1 cellular context compared by ENCODE assay signal in the genomic region with DNA sequence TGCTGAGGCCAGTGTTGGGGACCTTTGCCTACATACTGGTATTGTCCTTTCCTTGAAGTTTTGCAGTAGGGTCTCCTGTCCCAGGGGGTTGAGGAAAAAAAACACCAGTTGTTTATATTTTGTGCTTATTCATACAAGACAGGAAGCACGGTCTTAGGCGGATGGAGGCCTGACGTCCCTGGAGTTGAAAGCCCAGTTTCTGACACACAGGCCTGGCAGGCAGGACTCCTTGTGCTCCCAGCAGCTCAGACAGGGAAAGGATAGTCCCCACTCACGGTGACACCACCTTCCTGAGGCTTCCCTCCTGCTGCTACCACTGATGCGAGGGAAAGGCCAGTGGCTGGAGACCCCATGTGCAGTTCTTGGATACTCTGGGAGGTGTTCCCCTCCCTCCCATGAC.
TF ChIP-seq lines count a peak whose summit lies in the region.

No MANE protein-coding gene starts in this region.

TF ChIP-seq in IMR-90, 13 proteins besides CTCF, POLR2A, EP300 and RAD21 (continued from another document):
- TF ChIP-seq MAZ (IDR thresholded peaks at IDR 0.05; ENCODE audit: borderline replicate concordance, low read depth, low read length): no peak
- TF ChIP-seq MXI1 (IDR thresholded peaks at IDR 0.05; ENCODE audit: borderline replicate concordance, low read depth, low read length): no peak
